ENCODE assay signal across 1 cellular context in genomic region chr18:8001711-8002110, GRCh38.
A peak's percentile ranks its signal among the peaks of the same experiment; 100 is the strongest.
TF ChIP-seq lines count a peak whose summit lies in the region.

No MANE protein-coding gene starts in this region.

TF ChIP-seq in HEK293, 187 proteins besides CTCF, POLR2A, EP300 and RAD21 (continued from another document):
- TF ChIP-seq TSHZ1 (tag by site-specific recombination; IDR thresholded peaks at IDR 0.05; ENCODE audit: borderline replicate concordance) = no peak
- TF ChIP-seq ZNF692 (tag by site-specific recombination; IDR thresholded peaks at IDR 0.05) = 0 out of 2 replicates have a peak, but pooled peaks have one; percentile 40
